ENCODE assay signal across 15 cellular contexts in genomic region chr1:171357179-171357578, GRCh38. TPM values are rescaled to one million over a fixed set of nuclear protein-coding genes. Genes with fewer than 3 reads are reported as not detected.
DNase-seq lines count a peak whose midpoint lies in the region; ATAC-seq, FAIRE-seq and TF ChIP-seq lines count a peak whose summit lies in the region.
"Had no signal": no experiment of that assay in that cellular context is flagged by ENCODE, and none has a peak within 500 bp of the region (broad histone marks: within the 10 kb centered on the region; RNA-seq: fewer than 3 reads in every experiment).

No MANE protein-coding gene starts in this region.

- no peak overlapping the region for H2AFZ ChIP-seq in HepG2 (ENCODE audit: low read length)

- peak; percentile 14 for ATAC-seq in left lung
- ATAC-seq in HG02763 (IDR thresholded peaks at IDR 0.05; ENCODE audit: unreplicated experiment), result no peak
- ATAC-seq in HepG2, result no peak
- ATAC-seq: HCT116 had no signal

- no peak overlapping the region for H3K4me2 ChIP-seq in HepG2 (ENCODE audit: low read depth, low read length)
- H3K4me2 ChIP-seq: BLaER1 treated with 17β-estradiol and CSF1 and Interleukin-3, amounts not matched to agents 10 nM and 100 nM had no signal

- TF ChIP-seq CTCF in epithelial cell of proximal tubule (conservative IDR thresholded peaks at IDR 0.05; ENCODE audit: low read depth, low read length), result no peak
- no peak for TF ChIP-seq CTCF in left lung (IDR thresholded peaks at IDR 0.05)
- no peak for TF ChIP-seq CTCF in HepG2 (CRISPR knock-in tag; IDR thresholded peaks at IDR 0.05)
- TF ChIP-seq CTCF in left ventricle myocardium inferior (IDR thresholded peaks at IDR 0.05; ENCODE audit: borderline replicate concordance), result no peak

- in situ Hi-C loops in HepG2 (cut with HindIII; ENCODE audit: extremely low pct_ligation_motif_present, low pct_unique_long_range_greater_than_20kb), result no loop called here

- no peaks in the 10 kb centered on the region for H3K27me3 ChIP-seq in left lung
- H3K27me3 ChIP-seq in HepG2 (ENCODE audit: control insufficient read depth in 1 of 2, insufficient read depth in 2 of 2, low read length in 2 of 2), result no peaks in the 10 kb centered on the region
- H3K27me3 ChIP-seq in left ventricle myocardium inferior (ENCODE audit: low read depth), result peaks cover 11% of the 10 kb centered on the region
- H3K27me3 ChIP-seq: BLaER1 treated with 17β-estradiol and CSF1 and Interleukin-3, amounts not matched to agents 10 nM and 100 nM had no signal

- no peaks in the 10 kb centered on the region for H3K36me3 ChIP-seq in left lung
- no peaks in the 10 kb centered on the region for H3K36me3 ChIP-seq in HepG2 (replicated peaks in 1 of 2; ENCODE audit: control insufficient read depth in 1 of 2, insufficient read depth in 2 of 2, low read length in 2 of 2)
- no peaks in the 10 kb centered on the region for H3K36me3 ChIP-seq in left ventricle myocardium inferior
- H3K36me3 ChIP-seq: BLaER1 treated with 17β-estradiol and CSF1 and Interleukin-3, amounts not matched to agents 10 nM and 100 nM had no signal

- H3K4me3 ChIP-seq in epithelial cell of proximal tubule (ENCODE audit: low read depth, low read length) (no peak overlapping the region), left lung (no peak overlapping the region), HepG2 (replicated peaks in 1 of 3; ENCODE audit: insufficient read depth in 1 of 3, low read depth in 2 of 3, low read length in 3 of 3) (no peak overlapping the region), left ventricle myocardium inferior (no peak overlapping the region)
- H3K4me3 ChIP-seq: BLaER1 treated with 17β-estradiol and CSF1 and Interleukin-3, amounts not matched to agents 10 nM and 100 nM had no signal

- CTCF ChIA-PET in HepG2 (lab: Yijun Ruan, JAX; ENCODE audit: low intra/inter-chr PET ratio, low total read pairs), result no interaction called here

- POLR2A ChIA-PET in HepG2 (lab: Yijun Ruan, JAX), result no interaction called here

- peaks cover 0 to under 1% of the 10 kb centered on the region in 2 donors for H3K9me3 ChIP-seq in left lung
- no peaks in the 10 kb centered on the region for H3K9me3 ChIP-seq in HepG2 (ENCODE audit: low read length)
- peaks cover 13% of the 10 kb centered on the region for H3K9me3 ChIP-seq in left ventricle myocardium inferior (replicated peaks)
- H3K9me3 ChIP-seq: BLaER1 treated with 17β-estradiol and CSF1 and Interleukin-3, amounts not matched to agents 10 nM and 100 nM had no signal

- TF ChIP-seq EP300 in HepG2 (IDR thresholded peaks at IDR 0.05; ENCODE audit: low read depth in 2 of 2, low read length in 2 of 2) (no peak), HepG2 (CRISPR knock-in tag; IDR thresholded peaks at IDR 0.05; ENCODE audit: borderline replicate concordance) (no peak)

- no peaks in the 10 kb centered on the region for H4K20me1 ChIP-seq in HepG2 (ENCODE audit: insufficient read depth, low read length)
- H4K20me1 ChIP-seq: BLaER1 treated with 17β-estradiol and CSF1 and Interleukin-3, amounts not matched to agents 10 nM and 100 nM had no signal

- H3K9ac ChIP-seq in HepG2 (ENCODE audit: insufficient read depth, low read depth, low read length), result no peak overlapping the region
- H3K9ac ChIP-seq: BLaER1 treated with 17β-estradiol and CSF1 and Interleukin-3, amounts not matched to agents 10 nM and 100 nM had no signal

- no peaks in the 10 kb centered on the region for H3K79me2 ChIP-seq in HepG2 (ENCODE audit: insufficient read depth, low read length)

- no peak for TF ChIP-seq RAD21 in HepG2 (CRISPR knock-in tag; IDR thresholded peaks at IDR 0.05)

- no TSS peak for BruUV-seq in HepG2 (replicated peaks; lab: Mats Ljungman, UMichigan)

- H3K4me1 ChIP-seq in left lung (no peaks in the 10 kb centered on the region), HepG2 (ENCODE audit: insufficient read depth, low read length) (no peaks in the 10 kb centered on the region), left ventricle myocardium inferior (no peaks in the 10 kb centered on the region)
- H3K4me1 ChIP-seq: BLaER1 treated with 17β-estradiol and CSF1 and Interleukin-3, amounts not matched to agents 10 nM and 100 nM had no signal

- 40% methylated on average over 4 of the region's 4 CpGs for WGBS in HepG2 (ENCODE audit: low lambda C conversion rate)

- intact Hi-C loops in left lung (cut with DNase I), result no loop called here
- intact Hi-C loops in HepG2 (cut with micrococcal nuclease; ENCODE audit: unreplicated experiment), result no loop called here
- intact Hi-C loops in left ventricle myocardium inferior (cut with micrococcal nuclease), result no loop called here

- no peak for TF ChIP-seq POLR2A in HepG2 (IDR thresholded peaks at IDR 0.05; ENCODE audit: insufficient read depth in 1 of 2, low read depth in 2 of 2, low read length in 2 of 2)

- DNase-seq in NCI-H446 treated with DMSO at 0.1 percent for 48 hours (lab: John Stamatoyannopoulos, UW), result peak; percentile 7
- no peak for DNase-seq in NCI-H446 (lab: John Stamatoyannopoulos, UW)
- DNase-seq in epithelial cell of proximal tubule (ENCODE audit: low read depth), result peak; percentile 81
- DNase-seq in left lung, result no peak
- no peak for DNase-seq in HepG2 (ENCODE audit: low spot score)
- DNase-seq in AML-193 (lab: John Stamatoyannopoulos, UW), result no peak
- no peak for DNase-seq in left ventricle myocardium inferior
- DNase-seq: Calu3; CD4-positive, CD25-positive, alpha-beta regulatory T cell; DMS 273 treated with DMSO at 0.1 percent for 48 hours; IMR-90 had no signal

- H3K27ac ChIP-seq in left lung, result no peak overlapping the region
- no peak overlapping the region for H3K27ac ChIP-seq in HepG2 (ENCODE audit: extremely low read length, insufficient read depth, low read length)
- no peak overlapping the region for H3K27ac ChIP-seq in left ventricle myocardium inferior (replicated peaks)
- H3K27ac ChIP-seq: 22Rv1; BLaER1 treated with 17β-estradiol and CSF1 and Interleukin-3, amounts not matched to agents 10 nM and 100 nM had no signal

- FAIRE-seq in HepG2 (lab: Jason Lieb, UNC), result no peak

TF ChIP-seq in HepG2, 621 proteins besides CTCF, POLR2A, EP300 and RAD21 (continues in another document):
- TF ChIP-seq ZNF703 (CRISPR knock-in tag; IDR thresholded peaks at IDR 0.05; ENCODE audit: borderline replicate concordance), result no peak
- no peak for TF ChIP-seq ZBTB7A (CRISPR knock-in tag; IDR thresholded peaks at IDR 0.05)
- no peak for TF ChIP-seq MNT (IDR thresholded peaks at IDR 0.05)
- no peak for TF ChIP-seq MTA3 (CRISPR knock-in tag; IDR thresholded peaks at IDR 0.05)
- no peak for TF ChIP-seq RFX5 (IDR thresholded peaks at IDR 0.05; ENCODE audit: low read depth, low read length)
- no peak for TF ChIP-seq EEA1 (CRISPR knock-in tag; IDR thresholded peaks at IDR 0.05; ENCODE audit: borderline replicate concordance)
- no peak for TF ChIP-seq ZFP36 (IDR thresholded peaks at IDR 0.05; ENCODE audit: borderline replicate concordance, low read depth, low read length, partially characterized antibody)
- no peak for TF ChIP-seq ATM (IDR thresholded peaks at IDR 0.05; ENCODE audit: borderline replicate concordance)
- TF ChIP-seq HNRNPLL (IDR thresholded peaks at IDR 0.05; ENCODE audit: low read depth, low read length, poor library complexity, severe bottlenecking), result no peak
- TF ChIP-seq SIN3B (IDR thresholded peaks at IDR 0.05; ENCODE audit: low read length), result no peak
- TF ChIP-seq SP2 (CRISPR knock-in tag; IDR thresholded peaks at IDR 0.05), result no peak

RNA-seq across cellular contexts. Expression of gene FMO4, which starts 43.2 kb away (rescaled TPM):
- 0.52 and 0.58 TPM in 2 replicates for total RNA-seq in epithelial cell of proximal tubule
- total RNA-seq in left lung, result 1 to 10 TPM; 4.0 to 4.8 TPM
- total RNA-seq in HepG2 (2016; rRNA removed; fragmentation: Illumina TruSeq; extraction: Trizol), result 0.07 and 0.36 TPM in 2 replicates
- total RNA-seq in HepG2 (2016; cell fraction: cytosol; rRNA removed; fragmentation: Illumina TruSeq; extraction: Trizol; ENCODE audit: low read depth), result not detected in 2 replicates
- total RNA-seq in HepG2 (2016; cell fraction: insoluble cytoplasmic fraction; rRNA removed; fragmentation: Illumina TruSeq; extraction: Trizol), result 0.37 and 0.56 TPM in 2 replicates
- 0.06 and 0.17 TPM in 2 replicates for total RNA-seq in HepG2 (2016; cell fraction: membrane; rRNA removed; fragmentation: Illumina TruSeq; extraction: Trizol)
- total RNA-seq in HepG2 (2016; cell fraction: nucleus; rRNA removed; fragmentation: Illumina TruSeq; extraction: Trizol), result 0.34 TPM in 1 of 2 replicates, not detected in the other
- polyA plus RNA-seq in HepG2 (2011; rRNA removed), result 0.10 and 0.29 TPM in 2 replicates
- 0.10 and 0.11 TPM in 2 replicates for polyA plus RNA-seq in HepG2 (2011; cell fraction: cytosol; rRNA removed)
- polyA plus RNA-seq in HepG2 (2011; cell fraction: nucleus; rRNA removed), result 0.05 TPM in 1 of 2 replicates, not detected in the other
- 0.17 and 0.34 TPM in 2 replicates for polyA plus RNA-seq in HepG2 (2012)
- not detected in 2 replicates for polyA plus RNA-seq in HepG2 (2016; cell fraction: cytosol; fragmentation: Illumina TruSeq; extraction: Trizol; ENCODE audit: low read depth)
- polyA plus RNA-seq in HepG2 (2016; cell fraction: insoluble cytoplasmic fraction; fragmentation: Illumina TruSeq; extraction: Trizol; ENCODE audit: low read depth), result 0.40 and 0.42 TPM in 2 replicates
- polyA plus RNA-seq in HepG2 (2016; cell fraction: membrane; fragmentation: Illumina TruSeq; extraction: Trizol; ENCODE audit: low read depth), result not detected in 2 replicates
- not detected in 2 replicates for polyA plus RNA-seq in HepG2 (2016; cell fraction: nucleus; fragmentation: Illumina TruSeq; extraction: Trizol; ENCODE audit: insufficient read depth, low read depth)
- 0.07 TPM in 1 of 2 replicates, not detected in the other for polyA minus RNA-seq in HepG2 (2011; rRNA and poly(A)+ RNA removed; ENCODE audit: low replicate concordance)
- not detected in 2 replicates for polyA minus RNA-seq in HepG2 (2011; cell fraction: cytosol; rRNA and poly(A)+ RNA removed)
- 0.52 TPM in 1 of 2 replicates, not detected in the other for polyA minus RNA-seq in HepG2 (2011; cell fraction: nucleus; rRNA and poly(A)+ RNA removed)
- total RNA-seq in left ventricle myocardium inferior, result 5.4 TPM

Comparison
In these comparisons a context has a peak if more than half of its experiments do, and no peak if none do; other contexts are left out.
1. DNase-seq: peak in NCI-H446 treated with DMSO at 0.1 percent for 48 hours (single experiment) and epithelial cell of proximal tubule (single experiment); none in NCI-H446 (0 of 2), left lung (0 of 2), HepG2 (single experiment), AML-193 (0 of 2) and left ventricle myocardium inferior (single experiment).